Comparison of ENCODE assay signal across 10 cellular contexts in genomic region chr12:76762556-76762955, GRCh38. TPM values are rescaled to one million over a fixed set of nuclear protein-coding genes. Genes with fewer than 3 reads are reported as not detected.
A peak's percentile ranks its signal among the peaks of the same experiment; 100 is the strongest.
DNase-seq lines count a peak whose midpoint lies in the region; ATAC-seq and TF ChIP-seq lines count a peak whose summit lies in the region.
"Had no signal": no experiment of that assay in that cellular context is flagged by ENCODE, and none has a peak within 500 bp of the region (broad histone marks: within the 10 kb centered on the region; RNA-seq: fewer than 3 reads in every experiment).

No MANE protein-coding gene starts in this region.

- intact Hi-C loops in PC-9 (cut with micrococcal nuclease; ENCODE audit: unreplicated experiment) (loop anchor here (5.0 kb wide), 1 partner anchor 125 kb away; no protein-coding TSS in a partner anchor), sigmoid colon (cut with DNase I) (loop anchor here (5.0 kb wide), 1 partner anchor 115 kb away; the partner anchor contains the start of gene CSRP2), CD14-positive monocyte (cut with micrococcal nuclease) (no loop called here)

- no peak for TF ChIP-seq POLR2A in sigmoid colon (IDR thresholded peaks at IDR 0.05)

- peaks cover 22% of the 10 kb centered on the region for H3K4me1 Mint-ChIP-seq in T-helper 1 cell treated with Interleukin-12 subunit alpha and Interleukin-12 subunit beta and Interleukin-4 antibody, amounts not matched to agents 30 μg/mL and 1 μg/mL, for 36 hours (ENCODE audit: low read depth)
- peaks cover 39% of the 10 kb centered on the region for H3K4me1 Mint-ChIP-seq in CD14-positive monocyte

- H3K27ac ChIP-seq in PC-9 (no peak overlapping the region), sigmoid colon (peak overlapping the region; percentile 91 to 98 (median 96))

- no TSS peak for BruUV-seq in PC-9 (replicated peaks; lab: Mats Ljungman, UMichigan)

- H3K79me2 ChIP-seq in PC-9 (ENCODE audit: low read depth) = peaks cover 31% of the 10 kb centered on the region

- H3K9me3 ChIP-seq in PC-9 (ENCODE audit: insufficient read depth, low read depth) (no peaks in the 10 kb centered on the region), sigmoid colon (no peaks in the 10 kb centered on the region)
- H3K9me3 ChIP-seq: pancreas had no signal

- POLR2A ChIA-PET in PC-9 (lab: Charles Lee; ENCODE audit: unreplicated experiment) = no interaction called here

- ATAC-seq in GM19351 (IDR thresholded peaks at IDR 0.05; ENCODE audit: unreplicated experiment) = no peak

- H3K4me2 ChIP-seq in PC-9 = peak overlapping the region; percentile 97; the same call in 1 of the 2 replicates

- H3K4me3 ChIP-seq in PC-9 = no peak overlapping the region
- peak overlapping the region; percentile 55 to 83 for H3K4me3 ChIP-seq in foreskin fibroblast (ENCODE audit: low read depth in 1 of 2, low read length in 2 of 2)
- H3K4me3 ChIP-seq in sigmoid colon = no peak overlapping the region

- no peak for TF ChIP-seq EP300 in sigmoid colon (IDR thresholded peaks at IDR 0.05)

- peaks cover 12% of the 10 kb centered on the region for H3K4me1 ChIP-seq in PC-9 (replicated peaks; ENCODE audit: insufficient read depth)
- H3K4me1 ChIP-seq in sigmoid colon = peaks cover 0 to 34% (median 27%) of the 10 kb centered on the region in 4 donors

- H3K36me3 Mint-ChIP-seq in T-helper 1 cell treated with Interleukin-12 subunit alpha and Interleukin-12 subunit beta and Interleukin-4 antibody, amounts not matched to agents 30 μg/mL and 1 μg/mL, for 36 hours (ENCODE audit: low read depth) = peaks cover 1% of the 10 kb centered on the region
- no peaks in the 10 kb centered on the region for H3K36me3 Mint-ChIP-seq in CD14-positive monocyte

- H3K27me3 ChIP-seq in PC-9 (ENCODE audit: insufficient read depth, low read depth) = no peaks in the 10 kb centered on the region
- H3K27me3 ChIP-seq in sigmoid colon = no peaks in the 10 kb centered on the region
- H3K27me3 ChIP-seq: pancreas had no signal

- H2AFZ ChIP-seq in PC-9 = no peak overlapping the region

- CTCF ChIA-PET in PC-9 (lab: Charles Lee) = interaction anchor here (0.5 kb wide), 1 partner anchor 265 kb away, joined by 3 read pairs; no protein-coding TSS in a partner anchor

- peaks cover 25% of the 10 kb centered on the region for H3K27me3 Mint-ChIP-seq in T-helper 1 cell treated with Interleukin-12 subunit alpha and Interleukin-12 subunit beta and Interleukin-4 antibody, amounts not matched to agents 30 μg/mL and 1 μg/mL, for 36 hours (ENCODE audit: low read depth)
- H3K27me3 Mint-ChIP-seq in CD14-positive monocyte (ENCODE audit: low read depth in 3 of 3) = peaks cover 0 to 2% (median 1%) of the 10 kb centered on the region in 3 donors

- TF ChIP-seq CTCF in PC-9 (conservative IDR thresholded peaks at IDR 0.05) (no peak), foreskin fibroblast (IDR thresholded peaks at IDR 0.05; ENCODE audit: low read depth, low read length) (no peak), sigmoid colon (IDR thresholded peaks at IDR 0.05) (no peak), CD14-positive monocyte (IDR thresholded peaks at IDR 0.05) (no peak)

- H3K9me2 ChIP-seq in PC-9 (ENCODE audit: insufficient read depth) = no peaks in the 10 kb centered on the region

- WGBS in sigmoid colon, 2 donors = 80 to 82% methylated on average over 8 of the region's 8 CpGs

- 0 out of 2 replicates have a peak, but pooled peaks cover 3% of the 10 kb centered on the region for H4K20me1 ChIP-seq in PC-9 (ENCODE audit: insufficient read depth)

- H3K4me3 Mint-ChIP-seq in T-helper 1 cell treated with Interleukin-12 subunit alpha and Interleukin-12 subunit beta and Interleukin-4 antibody, amounts not matched to agents 30 μg/mL and 1 μg/mL, for 36 hours = peak overlapping the region; percentile 98
- peak overlapping the region in 1 of 2 donors; percentile 99 for H3K4me3 Mint-ChIP-seq in CD14-positive monocyte

- H3K36me3 ChIP-seq in PC-9 (ENCODE audit: low read depth) (no peaks in the 10 kb centered on the region), sigmoid colon (no peaks in the 10 kb centered on the region)
- H3K36me3 ChIP-seq: pancreas had no signal

- no peaks in the 10 kb centered on the region for H3K9me3 Mint-ChIP-seq in T-helper 1 cell treated with Interleukin-12 subunit alpha and Interleukin-12 subunit beta and Interleukin-4 antibody, amounts not matched to agents 30 μg/mL and 1 μg/mL, for 36 hours
- H3K9me3 Mint-ChIP-seq in CD14-positive monocyte = peaks cover 0 to 3% (median 0%) of the 10 kb centered on the region in 7 donors

- 0 out of 2 replicates have a peak, but pooled peaks cover 5% of the 10 kb centered on the region for H3F3A ChIP-seq in PC-9 (ENCODE audit: insufficient read depth, low read depth)

- no peak for DNase-seq in T-helper 1 cell
- DNase-seq in PC-9 = no peak
- peak in 1 of 2 donors; percentile 38 for DNase-seq in foreskin fibroblast
- DNase-seq in sigmoid colon = no peak
- no peak for DNase-seq in CD14-positive monocyte (ENCODE audit: low spot score)
- DNase-seq in RKO (ENCODE audit: low spot score) = no peak
- DNase-seq: NCI-H2081, pancreas had no signal

- H3K27ac Mint-ChIP-seq in T-helper 1 cell treated with Interleukin-12 subunit alpha and Interleukin-12 subunit beta and Interleukin-4 antibody, amounts not matched to agents 30 μg/mL and 1 μg/mL, for 36 hours = no peak overlapping the region
- H3K27ac Mint-ChIP-seq in CD14-positive monocyte = peak overlapping the region in 1 of 7 donors; percentile 50

RNA-seq across cellular contexts. Expression of gene ZDHHC17, which starts 1.4 kb away (rescaled TPM):
- total RNA-seq in PC-9 (2021) (24.7 and 25.5 TPM in 2 replicates), sigmoid colon (10 to 100 TPM; 38.6 to 54.3 (median 49.1) TPM)
- polyA plus RNA-seq in sigmoid colon (1 to 10 TPM in 2 of 3 donors, under 1 TPM in 1; 0.92 to 8.2 (median 5.4) TPM), CD14-positive monocyte (1 to 10 TPM; 4.6 to 9.3 TPM)

Comparison
In these comparisons a context has a peak if more than half of its experiments do, and no peak if none do; other contexts are left out.
1. H3K4me3 ChIP-seq: peak in foreskin fibroblast (2 of 2); none in PC-9 (single experiment) and sigmoid colon (0 of 4).
2. intact Hi-C loops: an anchor here in PC-9 (5.0 kb wide) and sigmoid colon (5.0 kb wide); none called in CD14-positive monocyte.